Comparison of ENCODE assay signal across 8 cellular contexts in genomic region chr1:203871114-203871875, GRCh38. TPM values are rescaled to one million over a fixed set of nuclear protein-coding genes. Genes with fewer than 3 reads are reported as not detected.
DNase-seq lines count a peak whose midpoint lies in the region; ATAC-seq, FAIRE-seq and TF ChIP-seq lines count a peak whose summit lies in the region.

No MANE protein-coding gene starts in this region.

- intact Hi-C loops in activated CD4-positive, alpha-beta memory T cell treated with anti-CD3 and anti-CD28 coated beads for 36 hours (cut with micrococcal nuclease) = no loop called here
- intact Hi-C loops in upper lobe of right lung (cut with DNase I) = loop anchor here (2.0 kb wide), 1 partner anchor 258 kb away; no protein-coding TSS in a partner anchor

- H3K36me3 Mint-ChIP-seq in activated CD4-positive, alpha-beta memory T cell treated with anti-CD3 and anti-CD28 coated beads, Interleukin-2, amount 10 ng/mL, durations not matched to agents 7 days and 5 days (ENCODE audit: low read depth) = peaks cover 49% of the 10 kb centered on the region
- H3K36me3 Mint-ChIP-seq in activated CD4-positive, alpha-beta memory T cell treated with anti-CD3 and anti-CD28 coated beads for 36 hours = peaks cover 53% of the 10 kb centered on the region

- no peak overlapping the region for H2BK15ac ChIP-seq in H1 (ENCODE audit: low read length)

- no peak overlapping the region for H4K8ac ChIP-seq in H1 (ENCODE audit: extremely low read depth, insufficient read depth, low read length)

- H3K27me3 Mint-ChIP-seq in activated CD4-positive, alpha-beta memory T cell treated with anti-CD3 and anti-CD28 coated beads, Interleukin-2, amount 10 ng/mL, durations not matched to agents 7 days and 5 days = no peaks in the 10 kb centered on the region
- H3K27me3 Mint-ChIP-seq in activated CD4-positive, alpha-beta memory T cell treated with anti-CD3 and anti-CD28 coated beads for 36 hours = no peaks in the 10 kb centered on the region

- H3K4me2 ChIP-seq in Loucy (ENCODE audit: low read depth, low read length, poor library complexity, severe bottlenecking) (peak overlapping the region; percentile 19), H1 (ENCODE audit: insufficient read depth in 1 of 2, low read depth in 2 of 2, low read length in 2 of 2) (no peak overlapping the region)

- H3K9ac ChIP-seq in Loucy (ENCODE audit: low read depth, low read length, poor library complexity, severe bottlenecking) = peak overlapping the region; percentile 12
- no peak overlapping the region for H3K9ac ChIP-seq in H1 (replicated peaks in 1 of 4; ENCODE audit: extremely low read depth in 1 of 4, low read depth in 3 of 4, low read length in 3 of 4)

- H3K27ac ChIP-seq in H1 (ENCODE audit: low read depth, low read length) (no peak overlapping the region), lung (ENCODE audit: low read depth in 1 of 2, low read length in 1 of 2) (no peak overlapping the region), upper lobe of right lung (no peak overlapping the region)

- H3K14ac ChIP-seq in H1 (ENCODE audit: insufficient read length) = no peak overlapping the region

- H2BK120ac ChIP-seq in H1 (replicated peaks; ENCODE audit: low read depth, low read length) = no peak overlapping the region

- no peak overlapping the region for H3K23ac ChIP-seq in H1 (ENCODE audit: insufficient read length)

- H4K5ac ChIP-seq in H1 (ENCODE audit: insufficient read length, low read depth, low read length) = no peak overlapping the region

- no peak overlapping the region for H3K4me3 ChIP-seq in Loucy (ENCODE audit: low read length, poor library complexity, severe bottlenecking)
- no peak overlapping the region for H3K4me3 ChIP-seq in H1 (ENCODE audit: extremely low read depth in 1 of 4, insufficient read depth in 2 of 4, low read depth in 3 of 4, low read length in 4 of 4)
- H3K4me3 ChIP-seq in lung = no peak overlapping the region
- H3K4me3 ChIP-seq in upper lobe of right lung = no peak overlapping the region

- no peaks in the 10 kb centered on the region for H3K9me2 ChIP-seq in Loucy (replicated peaks; ENCODE audit: low read depth, low read length)

- WGBS in H1 (ENCODE audit: extremely low coverage in 1 of 2, insufficient coverage in 1 of 2, insufficient read length in 1 of 2, insufficient replicate concordance in 2 of 2, low coverage in 1 of 2, low lambda C conversion rate in 2 of 2, missing lambda C conversion rate in 1 of 2), 2 experiments = 84% methylated on average over 3 of the region's 3 CpGs; no CpG with 5 or more reads in 1 of the 2 experiments
- WGBS in lung, 2 donors = 70 to 87% methylated on average over 3 of the region's 3 CpGs

- H3K79me2 ChIP-seq in Loucy (ENCODE audit: insufficient read depth, low read length) (peaks cover 10% of the 10 kb centered on the region; the same call in 1 of the 2 replicates), H1 (ENCODE audit: control insufficient read depth in 1 of 2, insufficient read depth in 2 of 2, low read length in 2 of 2) (peaks cover 0 to 5% of the 10 kb centered on the region in 2 experiments; a peak in 1 of 4 replicates)

- H2AFZ ChIP-seq in Loucy (ENCODE audit: low read length) (no peak overlapping the region), H1 (ENCODE audit: low read length) (no peak overlapping the region)

- H3K9me3 Mint-ChIP-seq in activated CD4-positive, alpha-beta memory T cell treated with anti-CD3 and anti-CD28 coated beads, Interleukin-2, amount 10 ng/mL, durations not matched to agents 7 days and 5 days = no peaks in the 10 kb centered on the region
- H3K9me3 Mint-ChIP-seq in activated CD4-positive, alpha-beta memory T cell treated with anti-CD3 and anti-CD28 coated beads for 36 hours = no peaks in the 10 kb centered on the region

- no peak overlapping the region for H3K4me3 Mint-ChIP-seq in activated CD4-positive, alpha-beta memory T cell treated with anti-CD3 and anti-CD28 coated beads, Interleukin-2, amount 10 ng/mL, durations not matched to agents 7 days and 5 days
- no peak overlapping the region for H3K4me3 Mint-ChIP-seq in activated CD4-positive, alpha-beta memory T cell treated with anti-CD3 and anti-CD28 coated beads for 36 hours

- H3F3A ChIP-seq in Loucy (ENCODE audit: low read depth) = peaks cover 10% of the 10 kb centered on the region; the same call in 1 of the 2 replicates

- peak; percentile 87 for FAIRE-seq in H1 (lab: Jason Lieb, UNC)

- H3K79me1 ChIP-seq in H1 (ENCODE audit: low read depth, low read length) = no peaks in the 10 kb centered on the region

- H3K36me3 ChIP-seq in Loucy (ENCODE audit: insufficient read depth, low read length) (peaks cover 41% of the 10 kb centered on the region), H1 (ENCODE audit: control insufficient read depth in 2 of 4, insufficient read depth in 4 of 4, low read length in 3 of 4) (peaks cover 9 to 43% (median 18%) of the 10 kb centered on the region in 4 experiments), lung (ENCODE audit: control insufficient read depth in 2 of 2, insufficient read depth in 2 of 2, low read length in 2 of 2) (peaks cover 27 to 34% of the 10 kb centered on the region in 2 donors), upper lobe of right lung (peaks cover 46% of the 10 kb centered on the region)

- no peak overlapping the region for H4K91ac ChIP-seq in H1 (replicated peaks; ENCODE audit: insufficient read length, low read length)

- POLR2A ChIA-PET in activated CD4-positive, alpha-beta memory T cell treated with anti-CD3 and anti-CD28 coated beads, Interleukin-2, amount 10 ng/mL, durations not matched to agents 7 days and 5 days (lab: Charles Lee) = interaction anchor here (1.3 kb wide), 1 partner anchor 257 kb away, joined by 7 read pairs; no protein-coding TSS in a partner anchor
- POLR2A ChIA-PET in activated CD4-positive, alpha-beta memory T cell treated with anti-CD3 and anti-CD28 coated beads for 36 hours (lab: Charles Lee) = interaction anchor here (0.9 to 1.0 kb wide), 2 partner anchors 240 to 258 kb away, joined by 3 to 4 read pairs; no protein-coding TSS in a partner anchor
- POLR2A ChIA-PET in H1 (lab: Charles Lee; ENCODE audit: partially characterized antibody) = interaction anchor here (0.6 to 14.3 kb wide), 27 partner anchors 9 to 434 kb away, joined by 3 to 174 read pairs (median 5); partner anchors contain the start of genes ETNK2, SNRPE and SOX13

- no peak overlapping the region for H2BK5ac ChIP-seq in H1 (ENCODE audit: low read depth, low read length)

- H2BK20ac ChIP-seq in H1 (ENCODE audit: low read length) = no peak overlapping the region

- no peak overlapping the region for H2BK12ac ChIP-seq in H1 (ENCODE audit: low read depth, low read length)

- no peaks in the 10 kb centered on the region for H3K9me3 ChIP-seq in Loucy (ENCODE audit: insufficient read depth, low read depth, low read length)
- H3K9me3 ChIP-seq in H1 (ENCODE audit: insufficient read depth in 2 of 2, low read depth in 1 of 2, low read length in 1 of 2) = no peaks in the 10 kb centered on the region
- no peaks in the 10 kb centered on the region for H3K9me3 ChIP-seq in lung (ENCODE audit: control insufficient read depth in 2 of 2, insufficient read depth in 1 of 2, low read length in 1 of 2)
- H3K9me3 ChIP-seq in upper lobe of right lung = no peaks in the 10 kb centered on the region

- no peak for TF ChIP-seq POLR2A in H1 (IDR thresholded peaks at IDR 0.05; ENCODE audit: control extremely low read depth in 1 of 2, low read depth in 2 of 2, low read length in 2 of 2)

- H3K4me1 Mint-ChIP-seq in activated CD4-positive, alpha-beta memory T cell treated with anti-CD3 and anti-CD28 coated beads, Interleukin-2, amount 10 ng/mL, durations not matched to agents 7 days and 5 days = no peaks in the 10 kb centered on the region
- H3K4me1 Mint-ChIP-seq in activated CD4-positive, alpha-beta memory T cell treated with anti-CD3 and anti-CD28 coated beads for 36 hours (ENCODE audit: low read depth) = no peaks in the 10 kb centered on the region

- CTCF ChIA-PET in activated CD4-positive, alpha-beta memory T cell treated with anti-CD3 and anti-CD28 coated beads, Interleukin-2, amount 10 ng/mL, durations not matched to agents 7 days and 5 days (lab: Charles Lee) = interaction anchor here (0.7 to 6.3 kb wide), 9 partner anchors 8 to 492 kb away, joined by 3 to 89 read pairs (median 3); partner anchors contain the start of gene LAX1
- CTCF ChIA-PET in activated CD4-positive, alpha-beta memory T cell treated with anti-CD3 and anti-CD28 coated beads for 36 hours (lab: Charles Lee) = interaction anchor here (0.6 to 2.6 kb wide), 8 partner anchors 20 to 527 kb away, joined by 3 to 27 read pairs (median 4); no protein-coding TSS in a partner anchor
- CTCF ChIA-PET in H1 (lab: Charles Lee; ENCODE audit: partially characterized antibody) = interaction anchor here (0.6 to 12.6 kb wide), 66 partner anchors 8 to 505 kb away, joined by 3 to 261 read pairs (median 6); partner anchors contain the start of genes ETNK2, GOLT1A, SNRPE and SOX13

- TF ChIP-seq RAD21 in H1 (IDR thresholded peaks at IDR 0.05 in 1 of 2, conservative IDR thresholded peaks at IDR 0.05 in 1 of 2; ENCODE audit: low read depth in 2 of 2, low read length in 2 of 2) = peak; percentile 98

- H3K18ac ChIP-seq in H1 (ENCODE audit: extremely low read depth, low read length) = no peak overlapping the region

- no peaks in the 10 kb centered on the region for H3K27me3 ChIP-seq in Loucy (ENCODE audit: insufficient read depth, low read length, poor library complexity, severe bottlenecking)
- H3K27me3 ChIP-seq in H1 (replicated peaks in 1 of 4; ENCODE audit: control insufficient read depth in 3 of 4, extremely low read depth in 1 of 4, insufficient read depth in 3 of 4, low read length in 3 of 4) = no peaks in the 10 kb centered on the region
- no peaks in the 10 kb centered on the region for H3K27me3 ChIP-seq in lung (ENCODE audit: control insufficient read depth, insufficient read depth)
- H3K27me3 ChIP-seq in upper lobe of right lung = no peaks in the 10 kb centered on the region

- H3K56ac ChIP-seq in H1 (replicated peaks; ENCODE audit: insufficient read length, low read depth, low read length) = no peak overlapping the region

- H3K4me1 ChIP-seq in Loucy (ENCODE audit: insufficient read depth, low read length, poor library complexity, severe bottlenecking) (peaks cover 6% of the 10 kb centered on the region), H1 (replicated peaks in 1 of 4; ENCODE audit: control insufficient read depth in 3 of 4, insufficient read depth in 4 of 4, low read length in 3 of 4) (peaks cover 0 to 5% (median 0%) of the 10 kb centered on the region in 4 experiments; a peak in 1 of 7 replicates), lung (ENCODE audit: control insufficient read depth in 2 of 2, insufficient read depth in 2 of 2, low read length in 2 of 2) (no peaks in the 10 kb centered on the region), upper lobe of right lung (no peaks in the 10 kb centered on the region)

- no peak for TF ChIP-seq EP300 in H1 (IDR thresholded peaks at IDR 0.05; ENCODE audit: borderline replicate concordance in 1 of 2, low read depth in 2 of 2, low read length in 2 of 2)

- peak; percentile 23 for DNase-seq in activated CD4-positive, alpha-beta memory T cell treated with anti-CD3 and anti-CD28 coated beads, Interleukin-2, amount 10 ng/mL, durations not matched to agents 7 days and 5 days
- no peak for DNase-seq in activated CD4-positive, alpha-beta memory T cell treated with anti-CD3 and anti-CD28 coated beads for 36 hours
- peak; percentile 21 for DNase-seq in SIG-M5 (lab: John Stamatoyannopoulos, UW)
- DNase-seq in H1 (ENCODE audit: low read depth in 1 of 2, low spot score in 2 of 2) = peak in 1 of 2 experiments; percentile 19
- DNase-seq in lung (ENCODE audit: low spot score) = no peak
- DNase-seq in upper lobe of right lung = no peak

- H2AK5ac ChIP-seq in H1 (ENCODE audit: low read depth, low read length) = no peak overlapping the region

- no peak overlapping the region for H3K27ac Mint-ChIP-seq in activated CD4-positive, alpha-beta memory T cell treated with anti-CD3 and anti-CD28 coated beads, Interleukin-2, amount 10 ng/mL, durations not matched to agents 7 days and 5 days
- H3K27ac Mint-ChIP-seq in activated CD4-positive, alpha-beta memory T cell treated with anti-CD3 and anti-CD28 coated beads for 36 hours = no peak overlapping the region

- no peak overlapping the region for H3K4ac ChIP-seq in H1 (replicated peaks; ENCODE audit: insufficient read length, low read depth, low read length)

- no peaks in the 10 kb centered on the region for H3K23me2 ChIP-seq in H1 (ENCODE audit: low read depth, low read length)

- peak; percentile 58 for ATAC-seq in lung (ENCODE audit: insufficient read depth, low FRiP score)
- peak; percentile 76 for ATAC-seq in upper lobe of right lung
- ATAC-seq in HG03039 (IDR thresholded peaks at IDR 0.05; ENCODE audit: unreplicated experiment) = no peak

- TF ChIP-seq CTCF in Loucy (conservative IDR thresholded peaks at IDR 0.05; ENCODE audit: low read length) (peak; percentile 100), H1 (IDR thresholded peaks at IDR 0.05; ENCODE audit: control extremely low read depth in 1 of 3, insufficient read depth in 1 of 3, low read depth in 1 of 3, low read length in 3 of 3) (peak; percentile 20 to 100 (median 91)), lung (IDR thresholded peaks at IDR 0.05; ENCODE audit: control extremely low read depth, extremely low read depth) (peak; percentile 78), upper lobe of right lung (IDR thresholded peaks at IDR 0.05) (peak; percentile 67)

- peaks cover 12% of the 10 kb centered on the region for H4K20me1 ChIP-seq in Loucy (ENCODE audit: insufficient read depth, low read length, poor library complexity, severe bottlenecking)
- H4K20me1 ChIP-seq in H1 (replicated peaks in 1 of 2; ENCODE audit: control insufficient read depth in 1 of 2, insufficient read depth in 2 of 2, low read length in 2 of 2) = no peaks in the 10 kb centered on the region

RNA-seq across cellular contexts. Expression of gene SNRPE, which starts 9.9 kb away (rescaled TPM):
- 100 to 1,000 TPM; 151 to 163 TPM for total RNA-seq in activated CD4-positive, alpha-beta memory T cell treated with anti-CD3 and anti-CD28 coated beads, Interleukin-2, amount 10 ng/mL, durations not matched to agents 7 days and 5 days
- total RNA-seq in activated CD4-positive, alpha-beta memory T cell treated with anti-CD3 and anti-CD28 coated beads for 36 hours = 100 to 1,000 TPM; 327 to 339 TPM
- 419 and 461 TPM in 2 replicates for total RNA-seq in H1 (2021; fragmentation: NEBNext Ultra II Directional; extraction: Animal tissue kit (Norgen Biotek cat#: 25700))
- polyA plus RNA-seq in H1 (2011; rRNA removed) (248 and 416 TPM in 2 replicates), lung (100 to 1,000 TPM in 1 of 2 donors, 10 to 100 TPM in 1; 98.2 to 109 TPM)
- 427 TPM for polyA plus RNA-seq in H1 (2011; cell fraction: cytosol; rRNA removed)
- 46.8 TPM for polyA plus RNA-seq in H1 (2011; cell fraction: nucleus; rRNA removed)
- 277 to 378 TPM (median 286 TPM) in 4 replicates for polyA plus RNA-seq in H1 (2012, experiment 1 of 2)
- 549 TPM for polyA plus RNA-seq in H1 (2012, experiment 2 of 2)
- 467 TPM for polyA plus RNA-seq in H1 (2013, experiment 1 of 2)
- polyA plus RNA-seq in H1 (2013, experiment 2 of 2) = 532 TPM
- 75.5 and 75.7 TPM in 2 replicates for polyA minus RNA-seq in H1 (2011; rRNA and poly(A)+ RNA removed)
- polyA minus RNA-seq in H1 (2011; cell fraction: cytosol; rRNA and poly(A)+ RNA removed) = 32.1 TPM
- 73.8 TPM for polyA minus RNA-seq in H1 (2011; cell fraction: nucleus; rRNA and poly(A)+ RNA removed)
- total RNA-seq in lung (10 to 100 TPM; 43.4 to 71.7 TPM), upper lobe of right lung (58.0 TPM)

Comparison
In these comparisons a context has a peak if more than half of its experiments do, and no peak if none do; other contexts are left out.
1. DNase-seq: peak in activated CD4-positive, alpha-beta memory T cell treated with anti-CD3 and anti-CD28 coated beads, Interleukin-2, amount 10 ng/mL, durations not matched to agents 7 days and 5 days (single experiment) and SIG-M5 (single experiment); none in activated CD4-positive, alpha-beta memory T cell treated with anti-CD3 and anti-CD28 coated beads for 36 hours (single experiment), lung (single experiment) and upper lobe of right lung (single experiment).
2. Peak in every context shown above with its lines, with median percentiles within 50 percentile points of each other: CTCF ChIP-seq.